8 cellular contexts compared by ENCODE assay signal in the genomic region with DNA sequence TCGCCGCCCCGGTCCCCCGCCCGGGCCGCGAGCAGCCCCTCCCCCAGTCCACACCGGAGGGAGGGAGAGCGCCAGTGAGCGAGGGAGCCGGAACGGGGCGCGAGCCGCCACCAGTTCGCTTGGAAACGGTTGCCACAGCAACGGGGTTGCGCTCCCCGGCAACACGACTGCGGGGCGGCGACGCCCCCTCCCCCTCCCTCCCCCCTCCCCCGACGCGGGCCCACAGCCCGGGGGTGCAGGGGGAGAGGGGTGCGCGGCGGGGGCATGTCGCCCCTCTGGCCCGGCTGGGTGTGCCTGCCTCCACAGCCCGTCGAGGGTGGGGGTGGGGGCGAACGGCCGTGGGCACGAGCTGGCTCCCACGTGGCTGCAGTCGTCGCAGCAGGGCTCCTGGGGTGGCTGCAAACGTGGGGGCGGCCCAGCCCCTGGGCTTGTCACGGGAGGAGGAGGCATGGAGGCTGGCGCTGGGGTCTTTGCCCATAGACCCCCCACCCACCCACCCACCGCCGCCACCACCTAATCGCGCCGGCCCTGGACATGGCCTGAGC. TPM values are rescaled to one million over a fixed set of nuclear protein-coding genes. Genes with fewer than 3 reads are reported as not detected.
DNase-seq lines count a peak whose midpoint lies in the region; ATAC-seq, FAIRE-seq and TF ChIP-seq lines count a peak whose summit lies in the region.

No MANE protein-coding gene starts in this region.

- H3K27me3 ChIP-seq in iPS-15b (ENCODE audit: control insufficient read depth, insufficient read depth, low read length) (peaks cover 10% of the 10 kb centered on the region), small intestine (ENCODE audit: control insufficient read depth in 2 of 2, insufficient read depth in 2 of 2, low read length in 2 of 2) (no peaks in the 10 kb centered on the region)

- H3K4me3 ChIP-seq in astrocyte of the spinal cord (ENCODE audit: low read depth, low read length) = peak overlapping the region; percentile 49
- H3K4me3 ChIP-seq in iPS-15b (ENCODE audit: low read depth, low read length) = peak overlapping the region; percentile 39
- H3K4me3 ChIP-seq in small intestine (ENCODE audit: low read depth in 1 of 2, low read length in 2 of 2) = peak overlapping the region; percentile 44 to 73

- in situ Hi-C loops in astrocyte of the spinal cord (cut with HindIII; ENCODE audit: low sequenced_read_pairs) = no loop called here

- H3K9ac ChIP-seq in ES-I3 (ENCODE audit: low read depth, low read length) (peak overlapping the region; percentile 67; the same call in 1 of the 2 replicates), iPS-15b (ENCODE audit: low read depth, low read length) (no peak overlapping the region)

- ATAC-seq in GM21786 (IDR thresholded peaks at IDR 0.05; ENCODE audit: unreplicated experiment) = peak; percentile 33

- DNase-seq in T-helper 1 cell (peak; percentile 60 to 84 (median 70)), astrocyte of the spinal cord (ENCODE audit: low read depth, low spot score) (no peak), small intestine (no peak), NCI-H2107 treated with DMSO at 0.1 percent for 48 hours (lab: John Stamatoyannopoulos, UW; ENCODE audit: unreplicated experiment) (no peak)

- H3K36me3 ChIP-seq in ES-I3 (ENCODE audit: insufficient read depth, low read length) (no peaks in the 10 kb centered on the region), KOPT-K1 (ENCODE audit: insufficient read depth, low read length) (peaks cover 17% of the 10 kb centered on the region; the same call in 1 of the 2 replicates), iPS-15b (ENCODE audit: control insufficient read depth, insufficient read depth, low read length) (peaks cover 2% of the 10 kb centered on the region), small intestine (ENCODE audit: control insufficient read depth in 2 of 2, insufficient read depth in 2 of 2, low read length in 2 of 2) (no peaks in the 10 kb centered on the region)

- H3K9me3 ChIP-seq in ES-I3 (ENCODE audit: control insufficient read depth, insufficient read depth, low read length) = no peaks in the 10 kb centered on the region
- no peaks in the 10 kb centered on the region for H3K9me3 ChIP-seq in KOPT-K1 (ENCODE audit: insufficient read depth, low read length, poor library complexity, severe bottlenecking)
- no peaks in the 10 kb centered on the region for H3K9me3 ChIP-seq in iPS-15b (ENCODE audit: control insufficient read depth, insufficient read depth, low read length)
- H3K9me3 ChIP-seq in small intestine (ENCODE audit: control insufficient read depth, low read depth) = no peaks in the 10 kb centered on the region

- WGBS in small intestine, 3 donors = 1% methylated on average over 19 to 48 of the region's 52 CpGs

- H3K4me1 ChIP-seq in ES-I3 (ENCODE audit: insufficient read depth, low read length) = peaks cover 18% of the 10 kb centered on the region
- peaks cover 12% of the 10 kb centered on the region for H3K4me1 ChIP-seq in iPS-15b (ENCODE audit: control insufficient read depth, insufficient read depth, low read length)
- peaks cover 0 to 2% of the 10 kb centered on the region in 2 donors for H3K4me1 ChIP-seq in small intestine (ENCODE audit: control insufficient read depth in 2 of 2, insufficient read depth in 1 of 2, low read depth in 1 of 2, low read length in 1 of 2)

- no peak for TF ChIP-seq CTCF in astrocyte of the spinal cord (IDR thresholded peaks at IDR 0.05; ENCODE audit: low read depth, low read length)

- FAIRE-seq in small intestine (lab: Jason Lieb, UNC) = no peak

- H3K27ac ChIP-seq in KOPT-K1 (ENCODE audit: low read depth, low read length, poor library complexity, severe bottlenecking) (peak overlapping the region; percentile 53), small intestine (ENCODE audit: low read depth in 1 of 2, low read length in 1 of 2) (no peak overlapping the region)

RNA-seq across cellular contexts. Expression of a gene that starts 0.5 kb away (rescaled TPM):
- polyA plus RNA-seq in small intestine = 1 to 10 TPM; 1.1 to 3.7 (median 3.0) TPM

RNA-seq across cellular contexts. Expression of a gene that starts 20.7 kb away (rescaled TPM):
- 10 to 100 TPM; 20.4 to 29.5 (median 28.5) TPM for polyA plus RNA-seq in small intestine

RNA-seq across cellular contexts. Expression of a gene that starts 26.3 kb away (rescaled TPM):
- polyA plus RNA-seq in small intestine = 10 to 100 TPM in 1 of 3 donors, 1 to 10 TPM in 2; 1.6 to 32.0 (median 5.1) TPM

RNA-seq across cellular contexts. Expression of a gene that starts 37.8 kb away (rescaled TPM):
- 10 to 100 TPM; 17.0 to 22.4 (median 20.3) TPM for polyA plus RNA-seq in small intestine

RNA-seq across cellular contexts. Expression of a gene that starts 46.7 kb away (rescaled TPM):
- not detected for polyA plus RNA-seq in small intestine

Comparison
In these comparisons a context has a peak if more than half of its experiments do, and no peak if none do; other contexts are left out.
1. DNase-seq: peak in T-helper 1 cell (5 of 5); none in astrocyte of the spinal cord (single experiment), small intestine (single experiment) and NCI-H2107 treated with DMSO at 0.1 percent for 48 hours (single experiment).
2. Peak in every context shown above with its lines, with median percentiles within 50 percentile points of each other: H3K4me3 ChIP-seq.